8 cellular contexts compared by ENCODE assay signal in the genomic region with DNA sequence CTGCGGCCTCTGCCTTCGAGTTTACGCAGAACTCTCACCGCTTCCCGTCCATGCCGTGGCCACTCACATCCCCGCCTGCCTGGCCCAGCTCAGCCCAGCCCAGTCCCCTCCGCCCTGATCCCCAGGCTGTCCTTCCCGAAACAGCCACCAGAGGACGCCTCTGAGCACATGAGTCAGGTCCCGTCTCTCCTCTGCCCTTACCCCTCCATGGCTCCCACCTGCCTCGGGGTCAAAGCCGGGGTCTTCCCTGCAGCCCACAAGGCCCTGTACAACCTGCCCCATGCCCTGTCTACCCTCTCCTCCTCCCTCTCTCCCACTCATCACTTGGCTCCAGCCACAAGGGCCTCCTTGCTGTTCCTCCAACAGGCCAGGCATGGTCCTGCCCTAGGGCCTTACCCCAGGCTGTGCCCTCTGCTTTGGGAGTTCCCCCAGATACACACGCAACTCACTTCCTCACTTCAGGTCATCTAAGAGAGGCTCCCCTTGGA. TPM values are rescaled to one million over a fixed set of nuclear protein-coding genes. Genes with fewer than 3 reads are reported as not detected.
DNase-seq lines count a peak whose midpoint lies in the region; ATAC-seq and TF ChIP-seq lines count a peak whose summit lies in the region.

No MANE protein-coding gene starts in this region.

- no peaks in the 10 kb centered on the region for H3K36me3 ChIP-seq in endodermal cell (ENCODE audit: control insufficient read depth, insufficient read depth, low read length)
- no peaks in the 10 kb centered on the region for H3K36me3 ChIP-seq in thyroid gland

- H3K4me1 Mint-ChIP-seq in Calu3 (ENCODE audit: low read depth, unreplicated experiment) (no peaks in the 10 kb centered on the region), endodermal cell (peaks cover 3% of the 10 kb centered on the region), nephron progenitor cell (peaks cover 19% of the 10 kb centered on the region)
- H3K4me1 Mint-ChIP-seq in activated CD8-positive, alpha-beta T cell treated with anti-CD3 and anti-CD28 coated beads for 36 hours (ENCODE audit: low read depth): no peaks in the 10 kb centered on the region

- H3K9me3 ChIP-seq in endodermal cell (ENCODE audit: control insufficient read depth, low read length) (no peaks in the 10 kb centered on the region), thyroid gland (no peaks in the 10 kb centered on the region)

- TF ChIP-seq CTCF in Calu3 (IDR thresholded peaks at IDR 0.05; ENCODE audit: unreplicated experiment): peak; percentile 67
- peak; percentile 83 for TF ChIP-seq CTCF in activated CD8-positive, alpha-beta T cell treated with anti-CD3 and anti-CD28 coated beads for 36 hours (IDR thresholded peaks at IDR 0.05)
- TF ChIP-seq CTCF in endodermal cell (conservative IDR thresholded peaks at IDR 0.05): peak; percentile 93
- TF ChIP-seq CTCF in nephron progenitor cell (IDR thresholded peaks at IDR 0.05): peak; percentile 84
- TF ChIP-seq CTCF in thyroid gland (IDR thresholded peaks at IDR 0.05): peak; percentile 31 to 57 (median 41)

- H3K36me3 Mint-ChIP-seq in Calu3 (ENCODE audit: insufficient read depth, unreplicated experiment) (peaks cover 5% of the 10 kb centered on the region), endodermal cell (ENCODE audit: low read depth) (no peaks in the 10 kb centered on the region), nephron progenitor cell (ENCODE audit: low read depth) (no peaks in the 10 kb centered on the region)
- no peaks in the 10 kb centered on the region for H3K36me3 Mint-ChIP-seq in activated CD8-positive, alpha-beta T cell treated with anti-CD3 and anti-CD28 coated beads for 36 hours (ENCODE audit: low read depth)

- H3K9ac ChIP-seq in endodermal cell (ENCODE audit: extremely low read depth, low read length, poor library complexity, severe bottlenecking): no peak overlapping the region

- ATAC-seq in activated CD8-positive, alpha-beta T cell treated with anti-CD3 and anti-CD28 coated beads for 36 hours: peak; percentile 96
- ATAC-seq in GM18858 (IDR thresholded peaks at IDR 0.05; ENCODE audit: unreplicated experiment): no peak

- H3K4me1 ChIP-seq in endodermal cell (ENCODE audit: control insufficient read depth, insufficient read depth, low read length): no peaks in the 10 kb centered on the region
- no peaks in the 10 kb centered on the region for H3K4me1 ChIP-seq in thyroid gland

- intact Hi-C loops in Calu3 (cut with micrococcal nuclease; ENCODE audit: unreplicated experiment): no loop called here
- intact Hi-C loops in activated CD8-positive, alpha-beta T cell treated with anti-CD3 and anti-CD28 coated beads for 36 hours (cut with micrococcal nuclease): no loop called here
- intact Hi-C loops in thyroid gland (cut with DNase I): no loop called here

- no peak overlapping the region for H3K27ac ChIP-seq in endodermal cell (ENCODE audit: low read depth, low read length)
- H3K27ac ChIP-seq in thyroid gland: no peak overlapping the region

- no peak overlapping the region for H3K27ac Mint-ChIP-seq in Calu3 (ENCODE audit: unreplicated experiment)
- H3K27ac Mint-ChIP-seq in activated CD8-positive, alpha-beta T cell treated with anti-CD3 and anti-CD28 coated beads for 36 hours: no peak overlapping the region
- H3K27ac Mint-ChIP-seq in endodermal cell: peak overlapping the region; percentile 66
- peak overlapping the region; percentile 34 for H3K27ac Mint-ChIP-seq in nephron progenitor cell

- BruUV-seq in Calu3 (replicated peaks; lab: Mats Ljungman, UMichigan): no TSS peak

- CTCF ChIA-PET in Calu3 (lab: Charles Lee): interaction anchor here (1.2 to 2.2 kb wide), 2 partner anchors 69 to 96 kb away, joined by 3 to 8 read pairs; no protein-coding TSS in a partner anchor
- CTCF ChIA-PET in activated CD8-positive, alpha-beta T cell treated with anti-CD3 and anti-CD28 coated beads for 36 hours (lab: Charles Lee): interaction anchor here (0.8 to 6.4 kb wide), 16 partner anchors 9 to 242 kb away, joined by 3 to 80 read pairs (median 4); a partner anchor contains a TSS

- 63 to 72% methylated on average over 10 to 14 of the region's 14 CpGs for WGBS in endodermal cell (ENCODE audit: insufficient coverage in 1 of 2, insufficient read length in 1 of 2), 2 experiments
- 56 to 60% methylated on average over 14 of the region's 14 CpGs for WGBS in thyroid gland, 2 donors

- POLR2A ChIA-PET in activated CD8-positive, alpha-beta T cell treated with anti-CD3 and anti-CD28 coated beads for 36 hours (lab: Charles Lee): no interaction called here

- peaks cover 13% of the 10 kb centered on the region for H3K27me3 Mint-ChIP-seq in Calu3 (ENCODE audit: unreplicated experiment)
- no peaks in the 10 kb centered on the region for H3K27me3 Mint-ChIP-seq in activated CD8-positive, alpha-beta T cell treated with anti-CD3 and anti-CD28 coated beads for 36 hours
- peaks cover 3% of the 10 kb centered on the region for H3K27me3 Mint-ChIP-seq in endodermal cell (ENCODE audit: insufficient read depth)
- peaks cover 14% of the 10 kb centered on the region for H3K27me3 Mint-ChIP-seq in nephron progenitor cell (ENCODE audit: low read depth, poor library complexity)

- H3K9me3 Mint-ChIP-seq in Calu3 (ENCODE audit: low read depth, unreplicated experiment) (no peaks in the 10 kb centered on the region), endodermal cell (no peaks in the 10 kb centered on the region), nephron progenitor cell (no peaks in the 10 kb centered on the region)
- no peaks in the 10 kb centered on the region for H3K9me3 Mint-ChIP-seq in activated CD8-positive, alpha-beta T cell treated with anti-CD3 and anti-CD28 coated beads for 36 hours

- H3K4me3 Mint-ChIP-seq in Calu3 (ENCODE audit: low read depth, unreplicated experiment) (no peak overlapping the region), endodermal cell (no peak overlapping the region), nephron progenitor cell (no peak overlapping the region)
- H3K4me3 Mint-ChIP-seq in activated CD8-positive, alpha-beta T cell treated with anti-CD3 and anti-CD28 coated beads for 36 hours: no peak overlapping the region

- DNase-seq in Calu3 (peak; percentile 73), M059J (ENCODE audit: low read depth) (peak; percentile 41), endodermal cell (peak; percentile 98), nephron progenitor cell (peak; percentile 84), thyroid gland (peak; percentile 28 to 41), NCI-H187 (lab: John Stamatoyannopoulos, UW) (no peak)
- peak; percentile 82 for DNase-seq in activated CD8-positive, alpha-beta T cell treated with anti-CD3 and anti-CD28 coated beads for 36 hours

- H3K4me3 ChIP-seq in endodermal cell (ENCODE audit: low read length): no peak overlapping the region
- no peak overlapping the region for H3K4me3 ChIP-seq in thyroid gland (replicated peaks in 1 of 3)

- no peak for TF ChIP-seq POLR2A in thyroid gland (IDR thresholded peaks at IDR 0.05)

- H3K27me3 ChIP-seq in endodermal cell (ENCODE audit: control insufficient read depth, insufficient read depth, low read length, poor library complexity, severe bottlenecking) (no peaks in the 10 kb centered on the region), thyroid gland (no peaks in the 10 kb centered on the region)

RNA-seq across cellular contexts. Expression of a gene that starts 8.1 kb away (rescaled TPM):
- 0.21 and 0.34 TPM in 2 replicates for total RNA-seq in Calu3 (2022)
- total RNA-seq in M059J (2014; rRNA removed; shearing (Covaris generic)): 0.89 and 1.6 TPM in 2 replicates
- not detected for total RNA-seq in activated CD8-positive, alpha-beta T cell treated with anti-CD3 and anti-CD28 coated beads for 36 hours
- 10 to 100 TPM; 28.9 to 67.8 TPM for total RNA-seq in endodermal cell
- 26.9 TPM for polyA plus RNA-seq in endodermal cell (2013, experiment 1 of 2)
- 24.3 TPM for polyA plus RNA-seq in endodermal cell (2013, experiment 2 of 2)
- 1 to 10 TPM; 1.2 to 9.1 (median 4.2) TPM for total RNA-seq in thyroid gland

RNA-seq across cellular contexts. Expression of a gene that starts 27.8 kb away (rescaled TPM):
- total RNA-seq in Calu3 (2022): 28.5 and 36.4 TPM in 2 replicates
- 0.64 TPM in 1 of 2 replicates, not detected in the other for total RNA-seq in M059J (2014; rRNA removed; shearing (Covaris generic))
- total RNA-seq in activated CD8-positive, alpha-beta T cell treated with anti-CD3 and anti-CD28 coated beads for 36 hours: under 1 TPM in 1 of 2 experiments, not detected in 1; 0.09 TPM
- total RNA-seq in endodermal cell: 1 to 10 TPM in 1 of 2 donors, under 1 TPM in 1; 0.86 to 1.4 TPM
- 0.21 TPM for polyA plus RNA-seq in endodermal cell (2013, experiment 1 of 2)
- polyA plus RNA-seq in endodermal cell (2013, experiment 2 of 2): 0.75 TPM
- total RNA-seq in thyroid gland: 1 to 10 TPM in 2 of 4 donors, under 1 TPM in 1, not detected in 1; 0.56 to 2.7 (median 2.0) TPM

RNA-seq across cellular contexts. Expression of a gene that starts 32.6 kb away (rescaled TPM):
- total RNA-seq in Calu3 (2022) (7.6 and 13.1 TPM in 2 replicates), endodermal cell (1 to 10 TPM; 3.7 to 3.9 TPM), thyroid gland (10 to 100 TPM in 1 of 4 donors, 1 to 10 TPM in 3; 4.1 to 12.1 (median 7.8) TPM)
- not detected in 2 replicates for total RNA-seq in M059J (2014; rRNA removed; shearing (Covaris generic))
- total RNA-seq in activated CD8-positive, alpha-beta T cell treated with anti-CD3 and anti-CD28 coated beads for 36 hours: under 1 TPM in 1 of 2 experiments, not detected in 1; 0.27 TPM
- 2.4 TPM for polyA plus RNA-seq in endodermal cell (2013, experiment 1 of 2)
- 2.2 TPM for polyA plus RNA-seq in endodermal cell (2013, experiment 2 of 2)

RNA-seq across cellular contexts. Expression of a gene that starts 49.3 kb away (rescaled TPM):
- 1.1 and 2.3 TPM in 2 replicates for total RNA-seq in Calu3 (2022)
- total RNA-seq in M059J (2014; rRNA removed; shearing (Covaris generic)): 0.02 TPM in 2 replicates
- under 1 TPM in 1 of 2 experiments, not detected in 1; 0.05 TPM for total RNA-seq in activated CD8-positive, alpha-beta T cell treated with anti-CD3 and anti-CD28 coated beads for 36 hours
- total RNA-seq in endodermal cell: under 1 TPM; 0.33 to 0.66 TPM
- 0.18 TPM for polyA plus RNA-seq in endodermal cell (2013, experiment 1 of 2)
- polyA plus RNA-seq in endodermal cell (2013, experiment 2 of 2): 0.12 TPM
- total RNA-seq in thyroid gland: 1 to 10 TPM; 1.3 to 6.6 (median 3.7) TPM

Comparison
In these comparisons a context has a peak if more than half of its experiments do, and no peak if none do; other contexts are left out.
1. DNase-seq: peak in Calu3 (single experiment), M059J (single experiment), activated CD8-positive, alpha-beta T cell treated with anti-CD3 and anti-CD28 coated beads for 36 hours (single experiment), endodermal cell (single experiment), nephron progenitor cell (single experiment) and thyroid gland (2 of 2); none in NCI-H187 (0 of 2).
2. H3K27ac Mint-ChIP-seq: peak in endodermal cell (single experiment) and nephron progenitor cell (single experiment); none in Calu3 (single experiment) and activated CD8-positive, alpha-beta T cell treated with anti-CD3 and anti-CD28 coated beads for 36 hours (single experiment).
3. CTCF ChIP-seq: peak in every context shown above with its lines; median percentile 93 in endodermal cell; 84 in nephron progenitor cell; 83 in activated CD8-positive, alpha-beta T cell treated with anti-CD3 and anti-CD28 coated beads for 36 hours; 67 in Calu3; 41 in thyroid gland.